In the genomic region with DNA sequence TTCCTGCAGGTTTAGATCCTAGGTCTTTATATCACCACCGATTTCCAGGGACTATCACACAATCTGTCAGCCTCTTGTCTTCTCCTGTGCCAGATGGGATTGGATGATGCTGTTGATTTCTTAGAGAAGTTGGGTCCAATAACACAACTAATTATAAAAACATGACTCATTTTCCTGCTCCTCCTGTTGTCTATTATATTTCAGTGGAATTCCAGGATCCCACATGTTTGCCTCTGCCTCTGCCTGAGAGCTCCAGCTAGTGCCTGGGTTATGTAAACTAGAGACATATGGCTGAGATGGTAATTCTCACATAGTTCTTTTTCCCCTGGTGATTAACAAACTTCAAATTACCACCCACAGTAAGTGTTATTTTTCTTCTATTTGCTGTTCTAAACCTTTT, we compare ENCODE assay signal across 20 cellular contexts. TPM values are rescaled to one million over a fixed set of nuclear protein-coding genes. Genes with fewer than 3 reads are reported as not detected.
A peak's percentile ranks its signal among the peaks of the same experiment; 100 is the strongest.
DNase-seq lines count a peak whose midpoint lies in the region; ATAC-seq and TF ChIP-seq lines count a peak whose summit lies in the region.
"Had no signal": no experiment of that assay in that cellular context is flagged by ENCODE, and none has a peak within 500 bp of the region (broad histone marks: within the 10 kb centered on the region; RNA-seq: fewer than 3 reads in every experiment).

No MANE protein-coding gene starts in this region.

- peaks cover 36% of the 10 kb centered on the region for H3K27me3 ChIP-seq in osteoblast (ENCODE audit: insufficient read depth, low read length)
- H3K27me3 ChIP-seq: BLaER1, suprapubic skin had no signal

- no peak overlapping the region for H3K27ac ChIP-seq in osteoblast (ENCODE audit: low read depth, low read length)
- H3K27ac ChIP-seq: BLaER1, gastroesophageal sphincter, suprapubic skin had no signal

- H4K20me1 ChIP-seq in osteoblast (ENCODE audit: insufficient read depth, low read length): no peaks in the 10 kb centered on the region
- H4K20me1 ChIP-seq: BLaER1 had no signal

- H3K27me3 Mint-ChIP-seq in activated T-cell treated with anti-CD3 and anti-CD28 coated beads, Interleukin-2, amount 50 U/mL, for 4 hours (ENCODE audit: low read depth): peaks cover 17% of the 10 kb centered on the region

- peaks cover 11% of the 10 kb centered on the region for H3K4me1 ChIP-seq in osteoblast (ENCODE audit: insufficient read depth, low read length)
- H3K4me1 ChIP-seq: BLaER1 had no signal

- no peak overlapping the region for H3K4me3 ChIP-seq in osteoblast (ENCODE audit: insufficient read depth, low read length)
- H3K4me3 ChIP-seq: BLaER1, gastroesophageal sphincter, suprapubic skin had no signal

- H3K36me3 Mint-ChIP-seq in activated T-cell treated with anti-CD3 and anti-CD28 coated beads, Interleukin-2, amount 50 U/mL, for 4 hours (ENCODE audit: insufficient read depth): no peaks in the 10 kb centered on the region
- H3K36me3 Mint-ChIP-seq: activated naive CD8-positive, alpha-beta T cell treated with anti-CD3 and anti-CD28 coated beads, Interleukin-2, amount 10 ng/mL, durations not matched to agents 7 days and 5 days had no signal

- no peaks in the 10 kb centered on the region for H3K79me2 ChIP-seq in osteoblast (ENCODE audit: insufficient read depth, low read length)

- no peak overlapping the region for H3K4me2 ChIP-seq in osteoblast (ENCODE audit: insufficient read depth, low read length)
- H3K4me2 ChIP-seq: BLaER1 had no signal

- no peak for ATAC-seq in GM19395 (IDR thresholded peaks at IDR 0.05; ENCODE audit: unreplicated experiment)
- ATAC-seq in activated T-cell treated with anti-CD3 and anti-CD28 coated beads, Interleukin-2, amount 50 U/mL, for 4 hours: no peak
- ATAC-seq: gastroesophageal sphincter, HCT116, left ventricle myocardium superior, sciatic nerve had no signal

- H3K4me3 Mint-ChIP-seq in activated T-cell treated with anti-CD3 and anti-CD28 coated beads, Interleukin-2, amount 50 U/mL, for 4 hours: no peak overlapping the region
- H3K4me3 Mint-ChIP-seq: activated naive CD8-positive, alpha-beta T cell treated with anti-CD3 and anti-CD28 coated beads, Interleukin-2, amount 10 ng/mL, durations not matched to agents 7 days and 5 days; T-helper 2 cell treated with Interferon-gamma antibody and Interleukin-4, amounts not matched to agents 5 μg/mL and 100 μg/mL, for 36 hours had no signal

- H3K9me3 ChIP-seq in osteoblast (ENCODE audit: low read depth, low read length): no peaks in the 10 kb centered on the region
- H3K9me3 ChIP-seq: BLaER1, gastroesophageal sphincter, suprapubic skin had no signal

- no peak for TF ChIP-seq CTCF in osteoblast (IDR thresholded peaks at IDR 0.05; ENCODE audit: extremely low read depth, low read depth, low read length)

- no peak overlapping the region for H2AFZ ChIP-seq in osteoblast (ENCODE audit: low read length)

- H3K9me3 Mint-ChIP-seq in activated T-cell treated with anti-CD3 and anti-CD28 coated beads, Interleukin-2, amount 50 U/mL, for 4 hours: no peaks in the 10 kb centered on the region
- H3K9me3 Mint-ChIP-seq: activated naive CD8-positive, alpha-beta T cell treated with anti-CD3 and anti-CD28 coated beads, Interleukin-2, amount 10 ng/mL, durations not matched to agents 7 days and 5 days; T-helper 2 cell treated with Interferon-gamma antibody and Interleukin-4, amounts not matched to agents 5 μg/mL and 100 μg/mL, for 36 hours had no signal

- DNase-seq in HCEC 1CT (peak; percentile 54), RPMI7951 (ENCODE audit: low read depth) (peak; percentile 21), fibroblast of gingiva (ENCODE audit: low read depth) (peak; percentile 55), stromal cell of bone marrow (ENCODE audit: low read depth) (peak; percentile 23), osteoblast (ENCODE audit: insufficient read length, low spot score, missing footprints) (no peak)
- no peak for DNase-seq in activated T-cell treated with anti-CD3 and anti-CD28 coated beads, Interleukin-2, amount 50 U/mL, for 4 hours
- DNase-seq: activated CD8-positive, alpha-beta memory T cell treated with anti-CD3 and anti-CD28 coated beads for 24 hours; activated naive CD8-positive, alpha-beta T cell treated with anti-CD3 and anti-CD28 coated beads, Interleukin-2, amount 10 ng/mL, durations not matched to agents 7 days and 5 days; effector memory CD4-positive, alpha-beta T cell; left ventricle myocardium superior; NCI-H510A had no signal

- H3K36me3 ChIP-seq in osteoblast (ENCODE audit: insufficient read depth, low read length): no peaks in the 10 kb centered on the region
- H3K36me3 ChIP-seq: BLaER1, gastroesophageal sphincter, suprapubic skin had no signal

- H3K4me1 Mint-ChIP-seq in activated T-cell treated with anti-CD3 and anti-CD28 coated beads, Interleukin-2, amount 50 U/mL, for 4 hours (ENCODE audit: low read depth): peaks cover 24% of the 10 kb centered on the region

RNA-seq across cellular contexts. Expression of a gene that starts 3.2 kb away (rescaled TPM):
- total RNA-seq in RPMI7951 (2014; rRNA removed; shearing (Covaris generic)): not detected in 2 replicates
- 100 to 1,000 TPM in 1 of 3 donors, 10 to 100 TPM in 2; 27.3 to 121 (median 95.5) TPM for total RNA-seq in activated T-cell treated with anti-CD3 and anti-CD28 coated beads, Interleukin-2, amount 50 U/mL, for 4 hours
- total RNA-seq in osteoblast: 0.29 and 0.36 TPM in 2 replicates
- total RNA-seq: OCI-LY7, SK-MEL-5 had no signal

Comparison
In these comparisons a context has a peak if more than half of its experiments do, and no peak if none do; other contexts are left out.
1. DNase-seq: peak in HCEC 1CT (single experiment), RPMI7951 (single experiment), fibroblast of gingiva (single experiment) and stromal cell of bone marrow (single experiment); none in activated T-cell treated with anti-CD3 and anti-CD28 coated beads, Interleukin-2, amount 50 U/mL, for 4 hours (single experiment) and osteoblast (single experiment).
2. RNA of a gene that starts 3.2 kb away (total RNA-seq): 27.3 to 121 TPM in activated T-cell treated with anti-CD3 and anti-CD28 coated beads, Interleukin-2, amount 50 U/mL, for 4 hours; 0.29 to 0.36 TPM in osteoblast and not detected in RPMI7951; every median in the first group is over 10 times any median in the second.